In the genomic region with DNA sequence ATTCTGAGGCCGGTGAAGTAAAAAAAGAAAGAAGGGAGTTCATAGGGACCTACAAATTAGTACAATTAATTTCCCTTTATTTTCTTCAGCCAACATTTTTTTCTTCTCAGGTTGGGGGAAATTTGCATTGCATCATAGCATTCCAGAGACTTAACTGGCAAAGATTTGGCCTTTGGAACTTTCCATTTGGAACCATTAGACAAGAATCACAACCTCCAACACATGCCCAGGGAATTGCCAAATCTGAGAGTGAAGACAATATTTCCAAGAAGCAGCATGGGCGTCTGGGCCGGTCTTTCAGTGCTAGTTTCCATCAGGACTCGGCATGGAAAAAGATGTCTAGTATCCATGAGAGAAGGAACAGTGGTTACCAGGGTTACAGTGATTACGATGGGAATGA, we compare ENCODE assay signal across 18 cellular contexts.
"Had no signal": no experiment of that assay in that cellular context is flagged by ENCODE, and none has a peak within 500 bp of the region (broad histone marks: within the 10 kb centered on the region; RNA-seq: fewer than 3 reads in every experiment).

No MANE protein-coding gene starts in this region.

- H3K27ac Mint-ChIP-seq: activated B cell treated with CpG ODN at 0.5 μM for 24 hours; activated CD4-positive, alpha-beta T cell treated with anti-CD3 and anti-CD28 coated beads, Interleukin-2, amount 10 ng/mL, durations not matched to agents 24 days and 14 days; activated T-helper 2 cell treated with anti-CD3 and anti-CD28 coated beads, Interferon-gamma antibody, Interleukin-2, Interleukin-4, amounts not matched to agents 10 μg/mL and 5 μg/mL and 100 μg/mL, durations not matched to agents 14 hours and 24 hours and 36 hours; memory B cell; natural killer cell treated with Interleukin-12 subunit alpha and Interleukin-12 subunit beta and Interleukin-15 and Interleukin-18, amount 100 ng/mL, for 72 hours; stimulated activated naive B cell treated with anti-CD40 and anti-IgM and Interleukin-4, amounts not matched to agents 10 μg/mL and 1 μg/mL and 100 μg/mL, for 72 hours had no signal

- H3K27ac ChIP-seq: left lung, prostate gland, right lobe of liver, spleen, tibial nerve, vagina had no signal

- H3K9me3 ChIP-seq: left lung, prostate gland, right lobe of liver, spleen, tibial nerve, vagina had no signal

- H3K4me3 Mint-ChIP-seq: activated B cell treated with CpG ODN at 0.5 μM for 24 hours; activated CD4-positive, alpha-beta T cell treated with anti-CD3 and anti-CD28 coated beads, Interleukin-2, amount 10 ng/mL, durations not matched to agents 24 days and 14 days; immature natural killer cell; memory B cell; natural killer cell treated with Interleukin-12 subunit alpha and Interleukin-12 subunit beta and Interleukin-15 and Interleukin-18, amount 100 ng/mL, for 72 hours; stimulated activated naive B cell treated with anti-CD40 and anti-IgM and Interleukin-4, amounts not matched to agents 10 μg/mL and 1 μg/mL and 100 μg/mL, for 72 hours had no signal

- H3K27me3 ChIP-seq: left lung, right lobe of liver, spleen, tibial nerve, vagina had no signal

- H3K4me3 ChIP-seq: left lung, prostate gland, right lobe of liver, spleen, tibial nerve, vagina had no signal

- H3K4me1 ChIP-seq: left lung, prostate gland, tibial nerve, vagina had no signal

- H3K4me1 Mint-ChIP-seq: memory B cell had no signal

- H3K9me3 Mint-ChIP-seq: activated B cell treated with CpG ODN at 0.5 μM for 24 hours; activated CD4-positive, alpha-beta T cell treated with anti-CD3 and anti-CD28 coated beads, Interleukin-2, amount 10 ng/mL, durations not matched to agents 24 days and 14 days; activated T-helper 2 cell treated with anti-CD3 and anti-CD28 coated beads, Interferon-gamma antibody, Interleukin-2, Interleukin-4, amounts not matched to agents 10 μg/mL and 5 μg/mL and 100 μg/mL, durations not matched to agents 14 hours and 24 hours and 36 hours; immature natural killer cell; memory B cell; natural killer cell treated with Interleukin-12 subunit alpha and Interleukin-12 subunit beta and Interleukin-15 and Interleukin-18, amount 100 ng/mL, for 72 hours; stimulated activated naive B cell treated with anti-CD40 and anti-IgM and Interleukin-4, amounts not matched to agents 10 μg/mL and 1 μg/mL and 100 μg/mL, for 72 hours had no signal

- DNase-seq: activated B cell treated with CpG ODN at 0.5 μM for 24 hours; activated CD4-positive, alpha-beta T cell treated with anti-CD3 and anti-CD28 coated beads, Interleukin-2, amount 10 ng/mL, durations not matched to agents 24 days and 14 days; activated naive CD4-positive, alpha-beta T cell treated with anti-CD3 and anti-CD28 coated beads, Interleukin-2, amount 50 U/mL, for 16 hours; amniotic stem cell; glutamatergic neuron; immature natural killer cell; left lung; nucleus accumbens; right lobe of liver; spleen; stimulated activated CD4-positive, alpha-beta T cell treated with anti-CD3 and anti-CD28 coated beads, Interleukin-1b, Interleukin-23, amount 100 ng/mL, for 48 hours; stimulated activated naive B cell treated with anti-CD40 and anti-IgM and Interleukin-4, amounts not matched to agents 10 μg/mL and 1 μg/mL and 100 μg/mL, for 72 hours had no signal

- ATAC-seq: left lung; natural killer cell treated with Interleukin-12 subunit alpha and Interleukin-12 subunit beta and Interleukin-15 and Interleukin-18, amount 100 ng/mL, for 72 hours; stimulated activated naive B cell treated with anti-CD40 and anti-IgM and Interleukin-4, amounts not matched to agents 10 μg/mL and 1 μg/mL and 100 μg/mL, for 72 hours had no signal

- H3K36me3 ChIP-seq: prostate gland had no signal

- H3K27me3 Mint-ChIP-seq: activated B cell treated with CpG ODN at 0.5 μM for 24 hours; activated CD4-positive, alpha-beta T cell treated with anti-CD3 and anti-CD28 coated beads, Interleukin-2, amount 10 ng/mL, durations not matched to agents 24 days and 14 days; memory B cell; natural killer cell treated with Interleukin-12 subunit alpha and Interleukin-12 subunit beta and Interleukin-15 and Interleukin-18, amount 100 ng/mL, for 72 hours; stimulated activated naive B cell treated with anti-CD40 and anti-IgM and Interleukin-4, amounts not matched to agents 10 μg/mL and 1 μg/mL and 100 μg/mL, for 72 hours had no signal
